In the genomic region with DNA sequence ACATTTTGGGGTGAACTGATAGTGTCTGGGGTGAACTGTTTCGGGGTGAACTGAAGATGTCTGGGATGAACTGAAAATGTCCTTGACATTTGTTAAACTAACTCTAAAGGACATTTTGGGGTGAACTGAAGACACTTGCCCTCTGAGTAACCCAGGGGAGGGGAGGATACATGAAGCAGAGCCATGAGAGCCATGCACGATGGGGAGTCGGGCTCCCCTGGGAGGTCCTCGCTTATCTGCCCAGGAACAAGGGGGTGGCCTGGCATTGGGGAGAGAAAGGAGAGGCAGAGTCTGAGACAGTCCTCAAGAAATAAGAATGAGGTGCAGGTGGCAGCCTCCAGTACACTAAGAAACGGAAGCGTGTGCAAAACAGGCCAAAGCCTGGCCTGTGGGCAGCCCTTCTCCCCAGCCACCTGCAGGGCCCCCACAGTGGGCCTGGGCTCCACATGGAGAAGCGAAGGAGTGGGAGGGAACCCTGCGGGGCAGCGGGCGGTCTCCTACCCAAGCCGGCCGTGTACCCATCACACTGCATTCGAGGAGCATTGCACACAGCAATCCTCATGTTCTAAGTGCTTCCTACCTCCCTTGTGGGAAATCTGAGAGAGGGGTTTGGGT, we compare ENCODE assay signal across 19 cellular contexts. TPM values are rescaled to one million over a fixed set of nuclear protein-coding genes. Genes with fewer than 3 reads are reported as not detected.
A peak's percentile ranks its signal among the peaks of the same experiment; 100 is the strongest.
DNase-seq lines count a peak whose midpoint lies in the region; ATAC-seq, FAIRE-seq and TF ChIP-seq lines count a peak whose summit lies in the region.
"Had no signal": no experiment of that assay in that cellular context is flagged by ENCODE, and none has a peak within 500 bp of the region (broad histone marks: within the 10 kb centered on the region; RNA-seq: fewer than 3 reads in every experiment).

No MANE protein-coding gene starts in this region.

- no peak overlapping the region for H3K4me2 ChIP-seq in H1 (ENCODE audit: insufficient read depth in 1 of 2, low read depth in 2 of 2, low read length in 2 of 2)
- no peak overlapping the region for H3K4me2 ChIP-seq in neural progenitor cell

- H2BK15ac ChIP-seq in H1 (ENCODE audit: low read length) = no peak overlapping the region

- no peak overlapping the region for H3K23ac ChIP-seq in H1 (ENCODE audit: insufficient read length)

- H4K8ac ChIP-seq in H1 (ENCODE audit: extremely low read depth, insufficient read depth, low read length) = no peak overlapping the region

- TF ChIP-seq RAD21 in H1 (IDR thresholded peaks at IDR 0.05 in 1 of 2, conservative IDR thresholded peaks at IDR 0.05 in 1 of 2; ENCODE audit: low read depth in 2 of 2, low read length in 2 of 2) = no peak

- no peak overlapping the region for H3K4ac ChIP-seq in H1 (replicated peaks; ENCODE audit: insufficient read length, low read depth, low read length)

- H2AFZ ChIP-seq in H1 (ENCODE audit: low read length) = peak overlapping the region; percentile 16; the same call in 1 of the 2 replicates
- no peak overlapping the region for H2AFZ ChIP-seq in neural progenitor cell (replicated peaks)

- TF ChIP-seq POLR2A in H1 (IDR thresholded peaks at IDR 0.05; ENCODE audit: control extremely low read depth in 1 of 2, low read depth in 2 of 2, low read length in 2 of 2) = no peak

- H3K27me3 ChIP-seq in H1 (replicated peaks in 1 of 4; ENCODE audit: control insufficient read depth in 3 of 4, extremely low read depth in 1 of 4, insufficient read depth in 3 of 4, low read length in 3 of 4) (no peaks in the 10 kb centered on the region), neural progenitor cell (no peaks in the 10 kb centered on the region)
- H3K27me3 ChIP-seq in CD8-positive, alpha-beta T cell (ENCODE audit: insufficient read depth, low read length) = no peaks in the 10 kb centered on the region

- CTCF ChIA-PET in HEK293 (lab: Yijun Ruan, JAX) (no interaction called here), H1 (lab: Charles Lee; ENCODE audit: partially characterized antibody) (no interaction called here)
- CTCF ChIA-PET in CD8-positive, alpha-beta T cell (lab: Charles Lee) = no interaction called here

- H4K5ac ChIP-seq in H1 (ENCODE audit: insufficient read length, low read depth, low read length) = no peak overlapping the region

- no peaks in the 10 kb centered on the region for H3K23me2 ChIP-seq in H1 (ENCODE audit: low read depth, low read length)

- no peaks in the 10 kb centered on the region for H3K9me3 ChIP-seq in HEK293 (ENCODE audit: control insufficient read depth, insufficient read depth, low read depth, low read length)
- no peaks in the 10 kb centered on the region for H3K9me3 ChIP-seq in H1 (ENCODE audit: insufficient read depth in 2 of 2, low read depth in 1 of 2, low read length in 1 of 2)
- H3K9me3 ChIP-seq in neural progenitor cell (ENCODE audit: low read depth) = no peaks in the 10 kb centered on the region
- no peaks in the 10 kb centered on the region for H3K9me3 ChIP-seq in CD8-positive, alpha-beta T cell (ENCODE audit: low read length)

- peak overlapping the region; percentile 24; the same call in 1 of the 2 replicates for H2AK5ac ChIP-seq in H1 (ENCODE audit: low read depth, low read length)

- H4K91ac ChIP-seq in H1 (replicated peaks; ENCODE audit: insufficient read length, low read length) = no peak overlapping the region

- 0 out of 2 replicates have a peak overlapping the region, but pooled peaks have one; percentile 23 for H2BK12ac ChIP-seq in H1 (ENCODE audit: low read depth, low read length)

- POLR2A ChIA-PET in HEK293 (lab: Yijun Ruan, JAX) (no interaction called here), H1 (lab: Charles Lee; ENCODE audit: partially characterized antibody) (no interaction called here)
- POLR2A ChIA-PET in CD8-positive, alpha-beta T cell (lab: Charles Lee) = no interaction called here

- no peak overlapping the region for H2BK120ac ChIP-seq in H1 (replicated peaks; ENCODE audit: low read depth, low read length)

- H3K18ac ChIP-seq in H1 (ENCODE audit: extremely low read depth, low read length) = no peak overlapping the region

- H3K79me2 ChIP-seq in H1 (ENCODE audit: control insufficient read depth in 1 of 2, insufficient read depth in 2 of 2, low read length in 2 of 2) (no peaks in the 10 kb centered on the region), neural progenitor cell (ENCODE audit: low read depth) (no peaks in the 10 kb centered on the region)

- TF ChIP-seq CTCF in HEK293 (tag by site-specific recombination; IDR thresholded peaks at IDR 0.05) (no peak), H1 (IDR thresholded peaks at IDR 0.05; ENCODE audit: control extremely low read depth in 1 of 3, insufficient read depth in 1 of 3, low read depth in 1 of 3, low read length in 3 of 3) (no peak), neural progenitor cell (IDR thresholded peaks at IDR 0.05) (no peak)
- no peak for TF ChIP-seq CTCF in CD8-positive, alpha-beta T cell (IDR thresholded peaks at IDR 0.05)

- no peaks in the 10 kb centered on the region for H4K20me1 ChIP-seq in H1 (replicated peaks in 1 of 2; ENCODE audit: control insufficient read depth in 1 of 2, insufficient read depth in 2 of 2, low read length in 2 of 2)
- no peaks in the 10 kb centered on the region for H4K20me1 ChIP-seq in neural progenitor cell (ENCODE audit: low read depth)

- peak; percentile 26 for DNase-seq in activated CD8-positive, alpha-beta memory T cell treated with anti-CD3 and anti-CD28 coated beads for 24 hours
- DNase-seq in activated CD8-positive, alpha-beta memory T cell treated with anti-CD3 and anti-CD28 coated beads, Interleukin-2, amount 50 U/mL, for 4 hours = no peak
- no peak for DNase-seq in H1 (ENCODE audit: low read depth in 1 of 2, low spot score in 2 of 2)
- no peak for DNase-seq in neural progenitor cell (ENCODE audit: low spot score)
- no peak for DNase-seq in AML-193 (lab: John Stamatoyannopoulos, UW)
- DNase-seq in NCI-H524 (lab: John Stamatoyannopoulos, UW) = no peak
- no peak for DNase-seq in CD8-positive, alpha-beta T cell
- DNase-seq: 8988T, DND-41, GDM1, GOT3, HFFc6, KG1, NCI-H1436, NCI-H2227 treated with DMSO at 0.1 percent for 48 hours, RPMI8226, SIG-M5 had no signal

- H2BK20ac ChIP-seq in H1 (ENCODE audit: low read length) = no peak overlapping the region

- intact Hi-C loops in CD8-positive, alpha-beta T cell (cut with DNase I, micrococcal nuclease) = no loop called here

- peaks cover 29% of the 10 kb centered on the region for H3K4me1 Mint-ChIP-seq in neural progenitor cell
- H3K4me1 Mint-ChIP-seq in CD8-positive, alpha-beta T cell (ENCODE audit: low read depth) = peaks cover 3% of the 10 kb centered on the region

- no peak overlapping the region for H3K14ac ChIP-seq in H1 (ENCODE audit: insufficient read length)

- H3K79me1 ChIP-seq in H1 (ENCODE audit: low read depth, low read length) = no peaks in the 10 kb centered on the region

- ATAC-seq in CD8-positive, alpha-beta T cell = no peak
- ATAC-seq: GM12878 had no signal

- FAIRE-seq in H1 (lab: Jason Lieb, UNC) = no peak
- FAIRE-seq: GM12878 had no signal

- H3K27ac Mint-ChIP-seq in neural progenitor cell = peak overlapping the region; percentile 35
- H3K27ac Mint-ChIP-seq in CD8-positive, alpha-beta T cell = no peak overlapping the region
- H3K27ac Mint-ChIP-seq: HFFc6 had no signal

- no peak overlapping the region; a peak in 1 of 7 replicates for H3K9ac ChIP-seq in H1 (replicated peaks in 1 of 4; ENCODE audit: extremely low read depth in 1 of 4, low read depth in 3 of 4, low read length in 3 of 4)
- no peak overlapping the region for H3K9ac ChIP-seq in neural progenitor cell

- no peak overlapping the region for H3K56ac ChIP-seq in H1 (replicated peaks; ENCODE audit: insufficient read length, low read depth, low read length)

- H3K4me3 ChIP-seq in HEK293 (ENCODE audit: low read depth, low read length) = no peak overlapping the region
- H3K4me3 ChIP-seq in H1 (ENCODE audit: extremely low read depth in 1 of 4, insufficient read depth in 2 of 4, low read depth in 3 of 4, low read length in 4 of 4) = no peak overlapping the region
- H3K4me3 ChIP-seq in neural progenitor cell = no peak overlapping the region
- no peak overlapping the region for H3K4me3 ChIP-seq in CD8-positive, alpha-beta T cell (ENCODE audit: low read depth, low read length)
- H3K4me3 ChIP-seq: GM12878 had no signal

- H3K36me3 ChIP-seq in HEK293 (ENCODE audit: control insufficient read depth in 2 of 2, insufficient read depth in 1 of 2, low read length in 2 of 2) = no peaks in the 10 kb centered on the region
- H3K36me3 ChIP-seq in H1 (ENCODE audit: control insufficient read depth in 2 of 4, insufficient read depth in 4 of 4, low read length in 3 of 4) = no peaks in the 10 kb centered on the region
- no peaks in the 10 kb centered on the region for H3K36me3 ChIP-seq in neural progenitor cell
- H3K36me3 ChIP-seq in CD8-positive, alpha-beta T cell (ENCODE audit: insufficient read depth, low read length) = no peaks in the 10 kb centered on the region

- no peak overlapping the region for H2BK5ac ChIP-seq in H1 (ENCODE audit: low read depth, low read length)

- H3K27me3 Mint-ChIP-seq in neural progenitor cell (ENCODE audit: insufficient read depth, low read depth) = peaks cover 2% of the 10 kb centered on the region
- no peaks in the 10 kb centered on the region for H3K27me3 Mint-ChIP-seq in CD8-positive, alpha-beta T cell (ENCODE audit: low read depth)

- 89% methylated on average over 13 of the region's 13 CpGs; no CpG with 5 or more reads in 1 of the 2 experiments for WGBS in H1 (ENCODE audit: extremely low coverage in 1 of 2, insufficient coverage in 1 of 2, insufficient read length in 1 of 2, insufficient replicate concordance in 2 of 2, low coverage in 1 of 2, low lambda C conversion rate in 2 of 2, missing lambda C conversion rate in 1 of 2), 2 experiments

- H3K36me3 Mint-ChIP-seq in neural progenitor cell = no peaks in the 10 kb centered on the region
- H3K36me3 Mint-ChIP-seq in CD8-positive, alpha-beta T cell = no peaks in the 10 kb centered on the region

- no peaks in the 10 kb centered on the region for H3K9me3 Mint-ChIP-seq in neural progenitor cell
- H3K9me3 Mint-ChIP-seq in CD8-positive, alpha-beta T cell = no peaks in the 10 kb centered on the region

- H3K27ac ChIP-seq in HEK293 (ENCODE audit: extremely low read depth, low read depth, low read length) (no peak overlapping the region), H1 (ENCODE audit: low read depth, low read length) (no peak overlapping the region), neural progenitor cell (no peak overlapping the region)
- H3K27ac ChIP-seq in CD8-positive, alpha-beta T cell (ENCODE audit: low read depth, low read length) = no peak overlapping the region

- peaks cover 17% of the 10 kb centered on the region for H3K4me1 ChIP-seq in HEK293 (ENCODE audit: control insufficient read depth, insufficient read depth, low read length)
- H3K4me1 ChIP-seq in H1 (replicated peaks in 1 of 4; ENCODE audit: control insufficient read depth in 3 of 4, insufficient read depth in 4 of 4, low read length in 3 of 4) = peaks cover 3 to 9% (median 5%) of the 10 kb centered on the region in 4 experiments; a peak in 6 of 7 replicates
- no peaks in the 10 kb centered on the region for H3K4me1 ChIP-seq in neural progenitor cell
- H3K4me1 ChIP-seq in CD8-positive, alpha-beta T cell (ENCODE audit: insufficient read depth, low read length) = peaks cover 4% of the 10 kb centered on the region

- H3K4me3 Mint-ChIP-seq in neural progenitor cell = no peak overlapping the region
- no peak overlapping the region for H3K4me3 Mint-ChIP-seq in CD8-positive, alpha-beta T cell
- H3K4me3 Mint-ChIP-seq: HFFc6 had no signal

- TF ChIP-seq EP300 in H1 (IDR thresholded peaks at IDR 0.05; ENCODE audit: borderline replicate concordance in 1 of 2, low read depth in 2 of 2, low read length in 2 of 2) = no peak

- no peaks in the 10 kb centered on the region for H3F3A ChIP-seq in neural progenitor cell (ENCODE audit: low read depth)

RNA-seq across cellular contexts. Expression of a gene that starts 24.2 kb away (rescaled TPM):
- 0.36 TPM in 1 of 2 replicates, not detected in the other for total RNA-seq in H1 (2021; fragmentation: NEBNext Ultra II Directional; extraction: Animal tissue kit (Norgen Biotek cat#: 25700))
- polyA plus RNA-seq in H1 (2011; rRNA removed) = 0.08 and 0.24 TPM in 2 replicates
- polyA plus RNA-seq in H1 (2011; cell fraction: cytosol; rRNA removed) = 0.39 TPM
- polyA plus RNA-seq in H1 (2011; cell fraction: nucleus; rRNA removed) = 0.23 TPM
- 0.37 to 0.63 TPM (median 0.46 TPM) in 4 replicates for polyA plus RNA-seq in H1 (2012, experiment 1 of 2)
- polyA plus RNA-seq in H1 (2012, experiment 2 of 2) = 0.33 TPM
- 0.34 TPM for polyA plus RNA-seq in H1 (2013, experiment 1 of 2)
- polyA plus RNA-seq in H1 (2013, experiment 2 of 2) = 0.42 TPM
- polyA minus RNA-seq in H1 (2011; rRNA and poly(A)+ RNA removed) = 0.17 TPM in 1 of 2 replicates, not detected in the other
- not detected for polyA minus RNA-seq in H1 (2011; cell fraction: cytosol; rRNA and poly(A)+ RNA removed)
- polyA minus RNA-seq in H1 (2011; cell fraction: nucleus; rRNA and poly(A)+ RNA removed) = 0.30 TPM
- 0.04 and 0.34 TPM in 2 replicates for total RNA-seq in neural progenitor cell (ENCODE audit: low replicate concordance)
- total RNA-seq in CD8-positive, alpha-beta T cell = under 1 TPM in 1 of 2 experiments, not detected in 1; 0.16 TPM
- total RNA-seq: HFFc6 had no signal

RNA-seq across cellular contexts. Expression of a gene that starts 41.8 kb away (rescaled TPM):
- 23.7 and 30.9 TPM in 2 replicates for total RNA-seq in H1 (2021; fragmentation: NEBNext Ultra II Directional; extraction: Animal tissue kit (Norgen Biotek cat#: 25700))
- polyA plus RNA-seq in H1 (2011; rRNA removed) = 15.6 and 21.8 TPM in 2 replicates
- polyA plus RNA-seq in H1 (2011; cell fraction: cytosol; rRNA removed) = 17.7 TPM
- 45.7 TPM for polyA plus RNA-seq in H1 (2011; cell fraction: nucleus; rRNA removed)
- 18.7 to 35.5 TPM (median 31.5 TPM) in 4 replicates for polyA plus RNA-seq in H1 (2012, experiment 1 of 2)
- polyA plus RNA-seq in H1 (2012, experiment 2 of 2) = 20.3 TPM
- 29.6 TPM for polyA plus RNA-seq in H1 (2013, experiment 1 of 2)
- polyA plus RNA-seq in H1 (2013, experiment 2 of 2) = 31.0 TPM
- 23.3 and 27.0 TPM in 2 replicates for polyA minus RNA-seq in H1 (2011; rRNA and poly(A)+ RNA removed)
- polyA minus RNA-seq in H1 (2011; cell fraction: cytosol; rRNA and poly(A)+ RNA removed) = 21.7 TPM
- 33.3 TPM for polyA minus RNA-seq in H1 (2011; cell fraction: nucleus; rRNA and poly(A)+ RNA removed)
- total RNA-seq in neural progenitor cell (ENCODE audit: low replicate concordance) = 1.2 and 6.1 TPM in 2 replicates
- total RNA-seq in CD8-positive, alpha-beta T cell = 10 to 100 TPM; 24.2 to 25.9 TPM
- total RNA-seq: HFFc6 had no signal
